Comparison of ENCODE assay signal across 12 cellular contexts in the genomic region with DNA sequence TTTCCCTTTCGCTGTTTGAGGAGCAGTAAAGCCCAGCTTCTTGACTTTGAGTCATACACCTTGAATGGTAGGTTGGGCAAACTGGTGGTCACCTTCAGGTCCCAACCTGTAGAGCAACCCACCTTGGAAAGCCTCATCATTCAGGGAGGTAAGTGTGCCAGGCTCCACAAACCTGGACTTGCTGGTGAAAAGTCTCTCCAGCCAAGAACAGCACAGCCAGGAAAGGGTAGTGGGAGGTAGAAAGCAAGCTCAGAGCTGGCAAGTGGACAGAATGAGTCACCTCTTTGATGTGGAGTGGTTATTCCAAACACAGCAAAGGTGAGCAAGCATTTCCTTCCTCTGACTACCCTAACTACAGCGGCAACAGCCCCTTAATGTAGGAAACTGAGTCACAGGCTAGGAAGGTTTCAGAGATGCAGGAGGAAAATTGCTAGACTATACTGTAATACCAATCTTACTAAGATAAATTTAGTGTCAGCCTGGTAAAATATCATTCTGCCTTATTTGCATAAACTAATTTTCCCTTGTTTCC.
A peak's percentile ranks its signal among the peaks of the same experiment; 100 is the strongest.
DNase-seq lines count a peak whose midpoint lies in the region; ATAC-seq, FAIRE-seq and TF ChIP-seq lines count a peak whose summit lies in the region.
"Had no signal": no experiment of that assay in that cellular context is flagged by ENCODE, and none has a peak within 500 bp of the region (broad histone marks: within the 10 kb centered on the region; RNA-seq: fewer than 3 reads in every experiment).

No MANE protein-coding gene starts in this region.

- peaks cover 90% of the 10 kb centered on the region for H3K4me1 ChIP-seq in A549
- H3K4me1 ChIP-seq in osteoblast (ENCODE audit: insufficient read depth, low read length): peaks cover 91% of the 10 kb centered on the region

- H3K36me3 ChIP-seq in osteoblast (ENCODE audit: insufficient read depth, low read length): no peaks in the 10 kb centered on the region

- TF ChIP-seq CTCF in A549 (IDR thresholded peaks at IDR 0.05) (no peak), astrocyte of the cerebellum (IDR thresholded peaks at IDR 0.05; ENCODE audit: low read depth, low read length, missing control alignments) (no peak), osteoblast (IDR thresholded peaks at IDR 0.05; ENCODE audit: extremely low read depth, low read depth, low read length) (no peak)

- H3K79me2 ChIP-seq in osteoblast (ENCODE audit: insufficient read depth, low read length): no peaks in the 10 kb centered on the region

- peaks cover 7% of the 10 kb centered on the region for H3K4me1 Mint-ChIP-seq in T-helper 17 cell
- H3K4me1 Mint-ChIP-seq: CD4-positive, CD25-positive, alpha-beta regulatory T cell; nephron had no signal

- H2AFZ ChIP-seq in osteoblast (ENCODE audit: low read length): no peak overlapping the region

- 0% methylated on average over 2 of the region's 2 CpGs for WGBS in A549 (ENCODE audit: missing lambda C conversion rate)

- CTCF ChIA-PET in A549 (lab: Yijun Ruan, JAX): interaction anchor here (0.5 to 1.4 kb wide), 3 partner anchors 12 to 93 kb away, joined by 3 to 6 read pairs (median 3); no protein-coding TSS in a partner anchor

- H3K27me3 ChIP-seq in osteoblast (ENCODE audit: insufficient read depth, low read length): no peaks in the 10 kb centered on the region

- H3K4me3 Mint-ChIP-seq in T-helper 17 cell: no peak overlapping the region
- H3K4me3 Mint-ChIP-seq: CD4-positive, CD25-positive, alpha-beta regulatory T cell; nephron had no signal

- FAIRE-seq in A549 (lab: Jason Lieb, UNC): peak; percentile 100

- peak; percentile 11; the same call in 1 of the 2 replicates for TF ChIP-seq POLR2A in A549 (IDR thresholded peaks at IDR 0.05; ENCODE audit: low read length)

- H3K4me3 ChIP-seq in A549 (peak overlapping the region; percentile 17; the same call in 1 of the 3 replicates), astrocyte of the cerebellum (ENCODE audit: low read depth, low read length) (no peak overlapping the region), osteoblast (ENCODE audit: insufficient read depth, low read length) (no peak overlapping the region)
- H3K4me3 ChIP-seq: coronary artery, SK-N-MC had no signal

- TF ChIP-seq RAD21 in A549 (conservative IDR thresholded peaks at IDR 0.05 in 1 of 2, IDR thresholded peaks at IDR 0.05 in 1 of 2): peak; percentile 31 to 46; a peak in 3 of 5 replicates

- H3K9me3 ChIP-seq in A549 (no peaks in the 10 kb centered on the region), osteoblast (ENCODE audit: low read depth, low read length) (no peaks in the 10 kb centered on the region), T-helper 17 cell (ENCODE audit: control insufficient read depth, low read length, poor library complexity, severe bottlenecking) (no peaks in the 10 kb centered on the region)

- in situ Hi-C loops in astrocyte of the cerebellum (cut with HindIII; ENCODE audit: low sequenced_read_pairs): no loop called here

- H4K20me1 ChIP-seq in osteoblast (ENCODE audit: insufficient read depth, low read length): no peaks in the 10 kb centered on the region

- TF ChIP-seq EP300 in A549 (IDR thresholded peaks at IDR 0.05): peak; percentile 86 to 94; a peak in 4 of 5 replicates

- DNase-seq in A549 (ENCODE audit: low read depth in 1 of 2, low spot score in 1 of 2) (peak; percentile 43 to 90), NCI-H774 (lab: John Stamatoyannopoulos, UW) (peak; percentile 29), astrocyte of the cerebellum (ENCODE audit: low read depth) (peak; percentile 92), osteoblast (ENCODE audit: insufficient read length, low spot score, missing footprints) (no peak), T-helper 17 cell (no peak), hepatic stellate cell (ENCODE audit: low spot score) (no peak), C1 segment of cervical spinal cord (lab: John Stamatoyannopoulos, UW) (no peak)
- DNase-seq: CD4-positive, CD25-positive, alpha-beta regulatory T cell had no signal

- H3K27me3 Mint-ChIP-seq in T-helper 17 cell: peaks cover 4% of the 10 kb centered on the region
- H3K27me3 Mint-ChIP-seq: CD4-positive, CD25-positive, alpha-beta regulatory T cell had no signal

- no peaks in the 10 kb centered on the region for H3K36me3 Mint-ChIP-seq in T-helper 17 cell (ENCODE audit: low read depth)
- H3K36me3 Mint-ChIP-seq: CD4-positive, CD25-positive, alpha-beta regulatory T cell had no signal

- H3K4me2 ChIP-seq in A549 (peak overlapping the region; percentile 82), osteoblast (ENCODE audit: insufficient read depth, low read length) (peak overlapping the region; percentile 21)

- H3K27ac Mint-ChIP-seq in T-helper 17 cell: no peak overlapping the region
- H3K27ac Mint-ChIP-seq: CD4-positive, CD25-positive, alpha-beta regulatory T cell; nephron had no signal

- POLR2A ChIA-PET in A549 (lab: Yijun Ruan, JAX): interaction anchor here (0.9 to 4.8 kb wide), 7 partner anchors 68 to 140 kb away, joined by 3 to 61 read pairs (median 6); a partner anchor contains a TSS

- ATAC-seq in A549: peak; percentile 74 to 75
- no peak for ATAC-seq in T-helper 17 cell
- ATAC-seq in GM21381 (IDR thresholded peaks at IDR 0.05; ENCODE audit: unreplicated experiment): no peak

- H3K27ac ChIP-seq in A549 (peak overlapping the region; percentile 92 to 94), osteoblast (ENCODE audit: low read depth, low read length) (peak overlapping the region; percentile 77)
- H3K27ac ChIP-seq: coronary artery, SK-N-MC had no signal

TF ChIP-seq in A549, 52 proteins besides CTCF, POLR2A, EP300 and RAD21 (continues in another document):
- TF ChIP-seq EHF (CRISPR knock-in tag; IDR thresholded peaks at IDR 0.05) (peak; percentile 79; the same call in 1 of the 2 replicates), CEBPB (IDR thresholded peaks at IDR 0.05) (peak in 1 of 2 experiments; percentile 61; a peak in 2 of 4 replicates), NFE2L2 (conservative IDR thresholded peaks at IDR 0.05; ENCODE audit: low read length) (0 out of 2 replicates have a peak, but pooled peaks have one; percentile 10), GATA3 (IDR thresholded peaks at IDR 0.05; ENCODE audit: borderline replicate concordance) (peak; percentile 95), SMC3 (IDR thresholded peaks at IDR 0.05) (peak; percentile 40; the same call in 2 of the 3 replicates), FOSL2 (IDR thresholded peaks at IDR 0.05) (peak; percentile 98), FOSL2 (CRISPR knock-in tag; IDR thresholded peaks at IDR 0.05) (peak; percentile 98), MAFK (IDR thresholded peaks at IDR 0.05; ENCODE audit: partially characterized antibody) (peak; percentile 88), FOXS1 (CRISPR knock-in tag; IDR thresholded peaks at IDR 0.05) (no peak), EHMT2 (IDR thresholded peaks at IDR 0.05; ENCODE audit: low read depth) (no peak), JUN (IDR thresholded peaks at IDR 0.05) (peak; percentile 90 to 96), JUNB (IDR thresholded peaks at IDR 0.05) (peak; percentile 99), HOXB13 (CRISPR knock-in tag; IDR thresholded peaks at IDR 0.05; ENCODE audit: low read depth) (peak; percentile 30), ZFP36 (IDR thresholded peaks at IDR 0.05; ENCODE audit: borderline replicate concordance, partially characterized antibody) (no peak), RFX5 (IDR thresholded peaks at IDR 0.05) (peak; percentile 40; the same call in 1 of the 2 replicates), ZC3H11A (IDR thresholded peaks at IDR 0.05) (no peak)
- TF ChIP-seq, protein P1, sequence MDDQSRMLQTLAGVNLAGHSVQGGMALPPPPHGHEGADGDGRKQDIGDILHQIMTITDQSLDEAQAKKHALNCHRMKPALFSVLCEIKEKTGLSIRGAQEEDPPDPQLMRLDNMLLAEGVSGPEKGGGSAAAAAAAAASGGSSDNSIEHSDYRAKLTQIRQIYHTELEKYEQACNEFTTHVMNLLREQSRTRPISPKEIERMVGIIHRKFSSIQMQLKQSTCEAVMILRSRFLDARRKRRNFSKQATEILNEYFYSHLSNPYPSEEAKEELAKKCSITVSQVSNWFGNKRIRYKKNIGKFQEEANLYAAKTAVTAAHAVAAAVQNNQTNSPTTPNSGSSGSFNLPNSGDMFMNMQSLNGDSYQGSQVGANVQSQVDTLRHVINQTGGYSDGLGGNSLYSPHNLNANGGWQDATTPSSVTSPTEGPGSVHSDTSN (IDR thresholded peaks at IDR 0.05): peak; percentile 65
- TF ChIP-seq, protein P2, sequence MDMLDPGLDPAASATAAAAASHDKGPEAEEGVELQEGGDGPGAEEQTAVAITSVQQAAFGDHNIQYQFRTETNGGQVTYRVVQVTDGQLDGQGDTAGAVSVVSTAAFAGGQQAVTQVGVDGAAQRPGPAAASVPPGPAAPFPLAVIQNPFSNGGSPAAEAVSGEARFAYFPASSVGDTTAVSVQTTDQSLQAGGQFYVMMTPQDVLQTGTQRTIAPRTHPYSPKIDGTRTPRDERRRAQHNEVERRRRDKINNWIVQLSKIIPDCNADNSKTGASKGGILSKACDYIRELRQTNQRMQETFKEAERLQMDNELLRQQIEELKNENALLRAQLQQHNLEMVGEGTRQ (IDR thresholded peaks at IDR 0.05): no peak
- TF ChIP-seq, protein P3, sequence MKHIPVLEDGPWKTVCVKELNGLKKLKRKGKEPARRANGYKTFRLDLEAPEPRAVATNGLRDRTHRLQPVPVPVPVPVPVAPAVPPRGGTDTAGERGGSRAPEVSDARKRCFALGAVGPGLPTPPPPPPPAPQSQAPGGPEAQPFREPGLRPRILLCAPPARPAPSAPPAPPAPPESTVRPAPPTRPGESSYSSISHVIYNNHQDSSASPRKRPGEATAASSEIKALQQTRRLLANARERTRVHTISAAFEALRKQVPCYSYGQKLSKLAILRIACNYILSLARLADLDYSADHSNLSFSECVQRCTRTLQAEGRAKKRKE (CRISPR knock-in tag; IDR thresholded peaks at IDR 0.05; ENCODE audit: low read depth): peak; percentile 76; the same call in 1 of the 2 replicates
- TF ChIP-seq, protein P4, sequence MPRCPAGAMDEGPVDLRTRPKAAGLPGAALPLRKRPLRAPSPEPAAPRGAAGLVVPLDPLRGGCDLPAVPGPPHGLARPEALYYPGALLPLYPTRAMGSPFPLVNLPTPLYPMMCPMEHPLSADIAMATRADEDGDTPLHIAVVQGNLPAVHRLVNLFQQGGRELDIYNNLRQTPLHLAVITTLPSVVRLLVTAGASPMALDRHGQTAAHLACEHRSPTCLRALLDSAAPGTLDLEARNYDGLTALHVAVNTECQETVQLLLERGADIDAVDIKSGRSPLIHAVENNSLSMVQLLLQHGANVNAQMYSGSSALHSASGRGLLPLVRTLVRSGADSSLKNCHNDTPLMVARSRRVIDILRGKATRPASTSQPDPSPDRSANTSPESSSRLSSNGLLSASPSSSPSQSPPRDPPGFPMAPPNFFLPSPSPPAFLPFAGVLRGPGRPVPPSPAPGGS (IDR thresholded peaks at IDR 0.05): peak; percentile 56; the same call in 2 of the 3 replicates
- TF ChIP-seq, protein P5, sequence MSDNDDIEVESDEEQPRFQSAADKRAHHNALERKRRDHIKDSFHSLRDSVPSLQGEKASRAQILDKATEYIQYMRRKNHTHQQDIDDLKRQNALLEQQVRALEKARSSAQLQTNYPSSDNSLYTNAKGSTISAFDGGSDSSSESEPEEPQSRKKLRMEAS (IDR thresholded peaks at IDR 0.05): peak; percentile 77

Comparison
In these comparisons a context has a peak if more than half of its experiments do, and no peak if none do; other contexts are left out.
1. ATAC-seq: peak in A549 (2 of 2); none in T-helper 17 cell (single experiment) and GM21381 (single experiment).
2. DNase-seq: peak in A549 (2 of 2), NCI-H774 (single experiment) and astrocyte of the cerebellum (single experiment); none in osteoblast (single experiment), T-helper 17 cell (0 of 3), hepatic stellate cell (single experiment) and C1 segment of cervical spinal cord (0 of 14).